Comparison of ENCODE assay signal across 30 cellular contexts in genomic region chr14:58807271-58807670, GRCh38.
"Had no signal": no experiment of that assay in that cellular context is flagged by ENCODE, and none has a peak within 500 bp of the region (broad histone marks: within the 10 kb centered on the region; RNA-seq: fewer than 3 reads in every experiment).

No MANE protein-coding gene starts in this region.

- H3K36me3 ChIP-seq: pancreas, sigmoid colon, suprapubic skin, tibial artery had no signal

- H3K4me3 Mint-ChIP-seq: activated naive CD4-positive, alpha-beta T cell treated with anti-CD3 and anti-CD28 coated beads, Interleukin-2, amount 10 ng/mL, durations not matched to agents 7 days and 5 days; activated naive CD8-positive, alpha-beta T cell treated with anti-CD3 and anti-CD28 coated beads, Interleukin-2, amount 10 ng/mL, durations not matched to agents 7 days and 5 days; activated T-helper 1 cell treated with anti-CD3 and anti-CD28 coated beads, Interleukin-12 subunit alpha, Interleukin-12 subunit beta, Interleukin-2, Interleukin-4 antibody, amounts not matched to agents 30 ng/mL and 10 ng/mL and 1 ng/mL, durations not matched to agents 14 hours and 24 hours and 36 hours; dendritic cell treated with granulocyte-macrophage colony-stimulating factor and Interleukin-4, amounts not matched to agents 40 ng/mL and 50 ng/mL, for 4 days; endodermal cell; mesothelial cell of epicardium; naive thymus-derived CD4-positive, alpha-beta T cell; neural crest cell; T-helper 1 cell treated with Interleukin-12 subunit alpha and Interleukin-12 subunit beta and Interleukin-4 antibody, amounts not matched to agents 30 μg/mL and 1 μg/mL, for 36 hours had no signal

- H3K4me1 ChIP-seq: psoas muscle, suprapubic skin had no signal

- H3K9me3 Mint-ChIP-seq: activated naive CD8-positive, alpha-beta T cell treated with anti-CD3 and anti-CD28 coated beads, Interleukin-2, amount 10 ng/mL, durations not matched to agents 7 days and 5 days; T-helper 1 cell treated with Interleukin-12 subunit alpha and Interleukin-12 subunit beta and Interleukin-4 antibody, amounts not matched to agents 30 μg/mL and 1 μg/mL, for 36 hours had no signal

- H3K27me3 Mint-ChIP-seq: activated naive CD4-positive, alpha-beta T cell treated with anti-CD3 and anti-CD28 coated beads, Interleukin-2, amount 10 ng/mL, durations not matched to agents 7 days and 5 days; dendritic cell treated with granulocyte-macrophage colony-stimulating factor and Interleukin-4, amounts not matched to agents 40 ng/mL and 50 ng/mL, for 4 days; naive thymus-derived CD4-positive, alpha-beta T cell had no signal

- H3K9me3 ChIP-seq: pancreas, psoas muscle, sigmoid colon, suprapubic skin, tibial artery had no signal

- H3K4me1 Mint-ChIP-seq: activated naive CD4-positive, alpha-beta T cell treated with anti-CD3 and anti-CD28 coated beads, Interleukin-2, amount 10 ng/mL, durations not matched to agents 7 days and 5 days; activated naive CD8-positive, alpha-beta T cell treated with anti-CD3 and anti-CD28 coated beads, Interleukin-2, amount 10 ng/mL, durations not matched to agents 7 days and 5 days; neural crest cell had no signal

- H3K36me3 Mint-ChIP-seq: activated naive CD4-positive, alpha-beta T cell treated with anti-CD3 and anti-CD28 coated beads, Interleukin-2, amount 10 ng/mL, durations not matched to agents 7 days and 5 days; activated naive CD8-positive, alpha-beta T cell treated with anti-CD3 and anti-CD28 coated beads, Interleukin-2, amount 10 ng/mL, durations not matched to agents 7 days and 5 days had no signal

- H3K27ac Mint-ChIP-seq: activated naive CD4-positive, alpha-beta T cell treated with anti-CD3 and anti-CD28 coated beads, Interleukin-2, amount 10 ng/mL, durations not matched to agents 7 days and 5 days; activated naive CD8-positive, alpha-beta T cell treated with anti-CD3 and anti-CD28 coated beads, Interleukin-2, amount 10 ng/mL, durations not matched to agents 7 days and 5 days; activated T-helper 1 cell treated with anti-CD3 and anti-CD28 coated beads, Interleukin-12 subunit alpha, Interleukin-12 subunit beta, Interleukin-2, Interleukin-4 antibody, amounts not matched to agents 30 ng/mL and 10 ng/mL and 1 ng/mL, durations not matched to agents 14 hours and 24 hours and 36 hours; dendritic cell treated with granulocyte-macrophage colony-stimulating factor and Interleukin-4, amounts not matched to agents 40 ng/mL and 50 ng/mL, for 4 days; endodermal cell; mesothelial cell of epicardium; naive thymus-derived CD4-positive, alpha-beta T cell; T-helper 1 cell treated with Interleukin-12 subunit alpha and Interleukin-12 subunit beta and Interleukin-4 antibody, amounts not matched to agents 30 μg/mL and 1 μg/mL, for 36 hours had no signal

- ATAC-seq: esophagus mucosa; left colon; naive thymus-derived CD4-positive, alpha-beta T cell; pancreas; psoas muscle had no signal

- DNase-seq: activated CD4-positive, alpha-beta T cell treated with anti-CD3 and anti-CD28 coated beads for 4 hours; activated CD4-positive, alpha-beta T cell treated with anti-CD3 and anti-CD28 coated beads, Interleukin-2, amount 50 U/mL, for 4 hours; activated CD8-positive, alpha-beta memory T cell treated with anti-CD3 and anti-CD28 coated beads for 24 hours; activated gamma-delta T cell; activated naive CD4-positive, alpha-beta T cell treated with anti-CD3 and anti-CD28 coated beads, Interleukin-2, amount 10 ng/mL, durations not matched to agents 7 days and 5 days; activated naive CD8-positive, alpha-beta T cell treated with anti-CD3 and anti-CD28 coated beads, Interleukin-2, amount 10 ng/mL, durations not matched to agents 7 days and 5 days; activated T-cell treated with anti-CD3 and anti-CD28 coated beads, Interleukin-2, amount 50 U/mL, for 1 hour; amygdala; central memory CD4-positive, alpha-beta T cell; endodermal cell; head of caudate nucleus; hippocampal formation; kidney; left colon; mammary epithelial cell; naive thymus-derived CD4-positive, alpha-beta T cell; nucleus accumbens; pancreas; psoas muscle; sigmoid colon; stimulated activated naive CD4-positive, alpha-beta T cell; T-helper 9 cell; tibial artery had no signal

- H3K27me3 ChIP-seq: pancreas, sigmoid colon, suprapubic skin, tibial artery had no signal

- H3K4me3 ChIP-seq: pancreas, psoas muscle, sigmoid colon, suprapubic skin, tibial artery had no signal
